ENCODE assay signal across 1 cellular context in genomic region chr11:94494200-94494545, GRCh38.
TF ChIP-seq lines count a peak whose summit lies in the region.

No MANE protein-coding gene starts in this region.

TF ChIP-seq in HepG2, 621 proteins besides CTCF, POLR2A, EP300 and RAD21 (continues in another document):
- TF ChIP-seq ESRRA (CRISPR knock-in tag; IDR thresholded peaks at IDR 0.05; ENCODE audit: low read depth), result no peak
- 0 out of 2 replicates have a peak, but pooled peaks have one; percentile 11 for TF ChIP-seq PRDM10 (CRISPR knock-in tag; IDR thresholded peaks at IDR 0.05; ENCODE audit: low read depth)
- TF ChIP-seq ZNF891 (CRISPR knock-in tag; IDR thresholded peaks at IDR 0.05), result no peak
- no peak for TF ChIP-seq ZNF569 (CRISPR knock-in tag; IDR thresholded peaks at IDR 0.05; ENCODE audit: borderline replicate concordance)
- no peak for TF ChIP-seq GFI1 (CRISPR knock-in tag; IDR thresholded peaks at IDR 0.05; ENCODE audit: borderline replicate concordance)
- no peak for TF ChIP-seq SMARCC2 (IDR thresholded peaks at IDR 0.05)
- TF ChIP-seq ZNF883 (CRISPR knock-in tag; IDR thresholded peaks at IDR 0.05; ENCODE audit: not compliant biosample characterization), result no peak
- 0 out of 2 replicates have a peak, but pooled peaks have one; percentile 1 for TF ChIP-seq TCF7 (IDR thresholded peaks at IDR 0.05; ENCODE audit: low read depth)
- TF ChIP-seq UBTF (CRISPR knock-in tag; IDR thresholded peaks at IDR 0.05), result no peak; the same call in 1 of the 2 replicates
- no peak for TF ChIP-seq ZSCAN21 (CRISPR knock-in tag; IDR thresholded peaks at IDR 0.05; ENCODE audit: borderline replicate concordance)
- TF ChIP-seq SNRNP70 (IDR thresholded peaks at IDR 0.05; ENCODE audit: low read depth, low read length), result no peak
- peak; percentile 9 for TF ChIP-seq XRCC5 (optimal IDR thresholded peaks at IDR 0.05; ENCODE audit: low read length)
- TF ChIP-seq SAFB2 (CRISPR knock-in tag; IDR thresholded peaks at IDR 0.05; ENCODE audit: borderline replicate concordance, low read depth), result no peak
- TF ChIP-seq PPARG (CRISPR knock-in tag; conservative IDR thresholded peaks at IDR 0.05), result no peak
- no peak for TF ChIP-seq HIC2 (CRISPR knock-in tag; IDR thresholded peaks at IDR 0.05; ENCODE audit: low read depth)
- TF ChIP-seq ZNF772 (CRISPR knock-in tag; IDR thresholded peaks at IDR 0.05), result no peak
- TF ChIP-seq ZMAT3 (CRISPR knock-in tag; conservative IDR thresholded peaks at IDR 0.05), result 0 out of 2 replicates have a peak, but pooled peaks have one; percentile 59
- no peak for TF ChIP-seq RNF2 (conservative IDR thresholded peaks at IDR 0.05; ENCODE audit: low read depth)
- TF ChIP-seq CERS6 (CRISPR knock-in tag; IDR thresholded peaks at IDR 0.05), result no peak
- TF ChIP-seq SMARCE1 (IDR thresholded peaks at IDR 0.05; ENCODE audit: borderline replicate concordance), result no peak
- TF ChIP-seq DBP (CRISPR knock-in tag; IDR thresholded peaks at IDR 0.05; ENCODE audit: not compliant biosample characterization), result no peak
- TF ChIP-seq WIZ (CRISPR knock-in tag; IDR thresholded peaks at IDR 0.05), result no peak
- no peak for TF ChIP-seq NFAT5 (CRISPR knock-in tag; IDR thresholded peaks at IDR 0.05)
- TF ChIP-seq ZNF503 (CRISPR knock-in tag; IDR thresholded peaks at IDR 0.05), result no peak
- no peak for TF ChIP-seq TBX2 (CRISPR knock-in tag; IDR thresholded peaks at IDR 0.05; ENCODE audit: borderline replicate concordance)
- TF ChIP-seq HDAC6 (IDR thresholded peaks at IDR 0.05; ENCODE audit: low read depth, low read length), result no peak
- no peak for TF ChIP-seq ZNF350 (CRISPR knock-in tag; IDR thresholded peaks at IDR 0.05; ENCODE audit: borderline replicate concordance, low read depth)
- TF ChIP-seq YEATS4 (CRISPR knock-in tag; IDR thresholded peaks at IDR 0.05; ENCODE audit: borderline replicate concordance), result no peak
- TF ChIP-seq PBX3 (CRISPR knock-in tag; IDR thresholded peaks at IDR 0.05; ENCODE audit: borderline replicate concordance), result no peak
- no peak for TF ChIP-seq CCAR2 (optimal IDR thresholded peaks at IDR 0.05; ENCODE audit: low read depth, low read length)
- no peak for TF ChIP-seq TARDBP (CRISPR knock-in tag; IDR thresholded peaks at IDR 0.05)
- peak; percentile 3; the same call in 1 of the 2 replicates for TF ChIP-seq PHF21A (CRISPR knock-in tag; IDR thresholded peaks at IDR 0.05)
- no peak for TF ChIP-seq PAX8 (CRISPR knock-in tag; IDR thresholded peaks at IDR 0.05; ENCODE audit: borderline replicate concordance)
- TF ChIP-seq ZMYM4 (CRISPR knock-in tag; IDR thresholded peaks at IDR 0.05), result 0 out of 2 replicates have a peak, but pooled peaks have one; percentile 8
- no peak for TF ChIP-seq ZNF276 (CRISPR knock-in tag; IDR thresholded peaks at IDR 0.05; ENCODE audit: low read depth)
